In genomic region chr2:119384971-119385370, GRCh38 we compare ENCODE assay signal across 16 cellular contexts. TPM values are rescaled to one million over a fixed set of nuclear protein-coding genes. Genes with fewer than 3 reads are reported as not detected.
DNase-seq lines count a peak whose midpoint lies in the region; ATAC-seq, FAIRE-seq and TF ChIP-seq lines count a peak whose summit lies in the region.
"Had no signal": no experiment of that assay in that cellular context is flagged by ENCODE, and none has a peak within 500 bp of the region (broad histone marks: within the 10 kb centered on the region; RNA-seq: fewer than 3 reads in every experiment).

No MANE protein-coding gene starts in this region.

- no peak overlapping the region for H3K27ac ChIP-seq in SK-N-SH (ENCODE audit: low read depth in 2 of 2, low read length in 1 of 2)
- peak overlapping the region; percentile 70; the same call in 1 of the 2 replicates for H3K27ac ChIP-seq in C4-2B
- no peak overlapping the region for H3K27ac ChIP-seq in K562 (ENCODE audit: extremely low read depth, low read depth, low read length)
- H3K27ac ChIP-seq: A549 had no signal

- H4K20me1 ChIP-seq in SK-N-SH (ENCODE audit: insufficient read depth) (no peaks in the 10 kb centered on the region), K562 (replicated peaks; ENCODE audit: control insufficient read depth, insufficient read depth, low read length) (no peaks in the 10 kb centered on the region)

- no peaks in the 10 kb centered on the region for H3K9me3 ChIP-seq in SK-N-SH
- H3K9me3 ChIP-seq in K562 (replicated peaks; ENCODE audit: control insufficient read depth, insufficient read depth, low read depth, low read length): no peaks in the 10 kb centered on the region
- H3K9me3 ChIP-seq in MG63: no peaks in the 10 kb centered on the region
- H3K9me3 ChIP-seq: A549, BE2C, HAP-1 had no signal

- H3K9ac ChIP-seq in SK-N-SH: no peak overlapping the region
- no peak overlapping the region for H3K9ac ChIP-seq in K562 (ENCODE audit: insufficient read depth in 1 of 2, low read depth in 2 of 2, low read length in 2 of 2)

- H3K9me3 Mint-ChIP-seq in T-helper 2 cell treated with Interferon-gamma antibody and Interleukin-4, amounts not matched to agents 5 μg/mL and 100 μg/mL, for 36 hours: no peaks in the 10 kb centered on the region

- H3K9me1 ChIP-seq in K562 (ENCODE audit: control insufficient read depth, insufficient read depth, low read length): no peaks in the 10 kb centered on the region

- TF ChIP-seq RAD21 in SK-N-SH (IDR thresholded peaks at IDR 0.05; ENCODE audit: low read length): no peak
- TF ChIP-seq RAD21 in K562 (CRISPR knock-in tag; conservative IDR thresholded peaks at IDR 0.05 in 1 of 2, IDR thresholded peaks at IDR 0.05 in 1 of 2): no peak

- H3K4me2 ChIP-seq in SK-N-SH: no peak overlapping the region
- H3K4me2 ChIP-seq in K562 (ENCODE audit: insufficient read depth, low read length): no peak overlapping the region
- H3K4me2 ChIP-seq: A549 had no signal

- no peak for TF ChIP-seq POLR2A in K562 (conservative IDR thresholded peaks at IDR 0.05)

- H3K4me3 ChIP-seq in SK-N-SH (ENCODE audit: low read depth in 2 of 2, low read length in 1 of 2): no peak overlapping the region
- no peak overlapping the region for H3K4me3 ChIP-seq in K562
- H3K4me3 ChIP-seq in MG63: no peak overlapping the region
- H3K4me3 ChIP-seq: A549, HAP-1 had no signal

- ATAC-seq in SK-N-SH treated with all-trans-retinoic acid at 6 μM for 48 hours (no peak), K562 (no peak)
- ATAC-seq: A549 had no signal

- peaks cover 10% of the 10 kb centered on the region for H3K4me1 Mint-ChIP-seq in T-helper 2 cell treated with Interferon-gamma antibody and Interleukin-4, amounts not matched to agents 5 μg/mL and 100 μg/mL, for 36 hours (ENCODE audit: low read depth)

- H3K27ac Mint-ChIP-seq in T-helper 2 cell treated with Interferon-gamma antibody and Interleukin-4, amounts not matched to agents 5 μg/mL and 100 μg/mL, for 36 hours: no peak overlapping the region
- H3K27ac Mint-ChIP-seq: CD4-positive, CD25-positive, alpha-beta regulatory T cell had no signal

- BruUV-seq in K562 (replicated peaks; lab: Mats Ljungman, UMichigan): no TSS peak

- no peaks in the 10 kb centered on the region for H3K9me2 ChIP-seq in SK-N-SH

- peaks cover 24% of the 10 kb centered on the region for H3K27me3 Mint-ChIP-seq in T-helper 2 cell treated with Interferon-gamma antibody and Interleukin-4, amounts not matched to agents 5 μg/mL and 100 μg/mL, for 36 hours (ENCODE audit: low read depth)

- POLR2A ChIA-PET in SK-N-SH (lab: Yijun Ruan, JAX): no interaction called here
- POLR2A ChIA-PET in K562 (lab: Yijun Ruan, JAX): no interaction called here

- H3K4me1 ChIP-seq in SK-N-SH (ENCODE audit: control insufficient read depth in 1 of 2, insufficient read depth in 2 of 2, low read depth in 1 of 2, low read length in 1 of 2) (peaks cover 11 to 24% of the 10 kb centered on the region in 2 experiments; a peak in 2 of 4 replicates), K562 (replicated peaks in 1 of 2; ENCODE audit: control insufficient read depth in 2 of 2, insufficient read depth in 2 of 2, low read length in 2 of 2) (peaks cover 0 to 8% of the 10 kb centered on the region in 2 experiments; a peak in 3 of 5 replicates)
- H3K4me1 ChIP-seq: HAP-1 had no signal

- no peak overlapping the region for H3K4me3 Mint-ChIP-seq in T-helper 2 cell treated with Interferon-gamma antibody and Interleukin-4, amounts not matched to agents 5 μg/mL and 100 μg/mL, for 36 hours
- H3K4me3 Mint-ChIP-seq: CD4-positive, CD25-positive, alpha-beta regulatory T cell had no signal

- 20% methylated on average over 1 of the region's 4 CpGs for WGBS in SK-N-SH (ENCODE audit: low lambda C conversion rate)
- WGBS in K562 (ENCODE audit: insufficient coverage, low coverage, missing lambda C conversion rate): 3% methylated on average over 4 of the region's 4 CpGs

- H3K36me3 Mint-ChIP-seq in T-helper 2 cell treated with Interferon-gamma antibody and Interleukin-4, amounts not matched to agents 5 μg/mL and 100 μg/mL, for 36 hours (ENCODE audit: low read depth): no peaks in the 10 kb centered on the region
- H3K36me3 Mint-ChIP-seq: CD4-positive, CD25-positive, alpha-beta regulatory T cell had no signal

- H3K27me3 ChIP-seq in SK-N-SH (ENCODE audit: insufficient read depth): no peaks in the 10 kb centered on the region
- H3K27me3 ChIP-seq in K562 (ENCODE audit: control insufficient read depth in 2 of 2, insufficient read depth in 2 of 2, low read length in 2 of 2): peaks cover 4 to 15% of the 10 kb centered on the region in 2 experiments; a peak in 3 of 5 replicates
- no peaks in the 10 kb centered on the region for H3K27me3 ChIP-seq in MG63
- H3K27me3 ChIP-seq: BE2C had no signal

- no peaks in the 10 kb centered on the region for H3K36me3 ChIP-seq in SK-N-SH (replicated peaks in 1 of 2; ENCODE audit: control insufficient read depth in 1 of 2, insufficient read depth in 2 of 2, low read length in 1 of 2)
- H3K36me3 ChIP-seq in K562 (ENCODE audit: control insufficient read depth, insufficient read depth, low read length): no peaks in the 10 kb centered on the region
- no peaks in the 10 kb centered on the region for H3K36me3 ChIP-seq in MG63
- H3K36me3 ChIP-seq: BE2C, HAP-1 had no signal

- intact Hi-C loops in K562 (cut with micrococcal nuclease): loop anchor here (5.0 kb wide), 1 partner anchor 68 kb away; no protein-coding TSS in a partner anchor

- no peak for FAIRE-seq in K562 (lab: Jason Lieb, UNC)
- FAIRE-seq: A549, GM12892, H1 had no signal

- in situ Hi-C loops in K562 (cut with MboI): no loop called here

- no peak for TF ChIP-seq EP300 in SK-N-SH (IDR thresholded peaks at IDR 0.05; ENCODE audit: borderline replicate concordance in 1 of 2, low read depth in 1 of 2, low read length in 1 of 2)
- TF ChIP-seq EP300 in K562 (IDR thresholded peaks at IDR 0.05; ENCODE audit: low read length): no peak

- H3F3A ChIP-seq in SK-N-SH (replicated peaks; ENCODE audit: insufficient read depth): no peaks in the 10 kb centered on the region

- H2AFZ ChIP-seq in SK-N-SH (ENCODE audit: low read depth): no peak overlapping the region
- H2AFZ ChIP-seq in K562 (ENCODE audit: low read depth, low read length): no peak overlapping the region

- TF ChIP-seq CTCF in SK-N-SH (IDR thresholded peaks at IDR 0.05) (no peak), C4-2B (conservative IDR thresholded peaks at IDR 0.05) (no peak), K562 (IDR thresholded peaks at IDR 0.05 in 2 of 3, conservative IDR thresholded peaks at IDR 0.05 in 1 of 3; ENCODE audit: insufficient read depth in 2 of 3, low read depth in 1 of 3, low read length in 3 of 3) (no peak)

- DNase-seq in SK-N-SH (no peak), NCI-H2171 treated with DMSO at 0.1 percent for 48 hours (lab: John Stamatoyannopoulos, UW) (peak; percentile 93), K562 (ENCODE audit: extremely low read depth in 1 of 4, low spot score in 3 of 4) (no peak), MG63 (no peak)
- DNase-seq in T-helper 2 cell treated with Interferon-gamma antibody and Interleukin-4, amounts not matched to agents 5 μg/mL and 100 μg/mL, for 36 hours (ENCODE audit: low spot score): no peak
- DNase-seq: BE2C; CD4-positive, CD25-positive, alpha-beta regulatory T cell; DND-41; GDM1; IMR-90 had no signal

- H3K79me2 ChIP-seq in SK-N-SH (ENCODE audit: insufficient read depth): no peaks in the 10 kb centered on the region
- no peaks in the 10 kb centered on the region for H3K79me2 ChIP-seq in K562 (ENCODE audit: control insufficient read depth, insufficient read depth, low read length)

- CTCF ChIA-PET in SK-N-SH (lab: Yijun Ruan, JAX) (interaction anchor here (0.7 kb wide), 1 partner anchor 94 kb away, joined by 3 read pairs; no protein-coding TSS in a partner anchor), K562 (lab: Yijun Ruan, JAX; ENCODE audit: low intra/inter-chr PET ratio) (no interaction called here)

RNA-seq across cellular contexts. Expression of gene DBI, which starts 18.2 kb away (rescaled TPM):
- 150 and 180 TPM in 2 replicates for polyA plus RNA-seq in SK-N-SH (2012; rRNA removed)
- 213 TPM in 2 replicates for polyA plus RNA-seq in SK-N-SH (2012; cell fraction: cytosol; rRNA removed)
- polyA plus RNA-seq in SK-N-SH (2012; cell fraction: nucleus; rRNA removed): 25.2 and 42.7 TPM in 2 replicates
- 11.4 and 13.4 TPM in 2 replicates for total RNA-seq in K562 (2011; cell fraction: chromatin; rRNA removed; ENCODE audit: low replicate concordance)
- 17.2 and 21.8 TPM in 2 replicates for total RNA-seq in K562 (2011; cell fraction: nucleolus; rRNA removed)
- total RNA-seq in K562 (2011; cell fraction: nucleoplasm; rRNA removed): 17.8 and 26.2 TPM in 2 replicates
- total RNA-seq in K562 (2014; rRNA removed): 65.0 and 71.6 TPM in 2 replicates
- 195 and 198 TPM in 2 replicates for total RNA-seq in K562 (2014; rRNA removed; fragmentation: Illumina TruSeq; extraction: Trizol)
- total RNA-seq in K562 (2015; rRNA removed; fragmentation: Illumina TruSeq; extraction: Trizol): 230 and 236 TPM in 2 replicates
- total RNA-seq in K562 (2021): 52.4 and 55.8 TPM in 2 replicates
- 134 and 135 TPM in 2 replicates for polyA plus RNA-seq in K562 (2011; rRNA removed)
- polyA plus RNA-seq in K562 (2011; cell fraction: cytosol; rRNA removed): 42.1 and 73.6 TPM in 2 replicates
- polyA plus RNA-seq in K562 (2011; cell fraction: nucleus; rRNA removed): 21.9 and 37.3 TPM in 2 replicates
- polyA plus RNA-seq in K562 (2012): 85.6 and 165 TPM in 2 replicates
- 159 and 194 TPM in 2 replicates for polyA plus RNA-seq in K562 (2014; fragmentation: Illumina TruSeq; extraction: Trizol)
- 100 to 1,000 TPM; 406 to 443 TPM for polyA plus RNA-seq in K562 (2014; fragmentation: Nextera tagmentation; extraction: Ambion mirVana)
- polyA plus RNA-seq in K562 (2014; rRNA removed): 186 and 194 TPM in 2 replicates
- 36.8 and 42.2 TPM in 2 replicates for polyA minus RNA-seq in K562 (2011; rRNA and poly(A)+ RNA removed)
- 12.3 and 16.1 TPM in 2 replicates for polyA minus RNA-seq in K562 (2011; cell fraction: cytosol; rRNA and poly(A)+ RNA removed)
- 14.5 and 23.5 TPM in 2 replicates for polyA minus RNA-seq in K562 (2011; cell fraction: nucleus; rRNA and poly(A)+ RNA removed)
- total RNA-seq in MG63 (2014; rRNA removed; shearing (Covaris generic); ENCODE audit: low replicate concordance): 68.1 and 102 TPM in 2 replicates

RNA-seq across cellular contexts. Expression of gene C2orf76, which starts 18.3 kb away (rescaled TPM):
- polyA plus RNA-seq in SK-N-SH (2012; rRNA removed) (6.0 and 10.9 TPM in 2 replicates), K562 (2011; rRNA removed) (12.4 and 15.7 TPM in 2 replicates), K562 (2014; fragmentation: Illumina TruSeq; extraction: Trizol) (15.1 and 15.2 TPM in 2 replicates), K562 (2014; fragmentation: Nextera tagmentation; extraction: Ambion mirVana) (10 to 100 TPM; 26.1 to 26.2 TPM), K562 (2014; rRNA removed) (13.4 and 14.4 TPM in 2 replicates)
- 14.5 and 15.6 TPM in 2 replicates for polyA plus RNA-seq in SK-N-SH (2012; cell fraction: cytosol; rRNA removed)
- 3.0 and 3.4 TPM in 2 replicates for polyA plus RNA-seq in SK-N-SH (2012; cell fraction: nucleus; rRNA removed)
- total RNA-seq in K562 (2011; cell fraction: chromatin; rRNA removed; ENCODE audit: low replicate concordance): 4.1 and 6.2 TPM in 2 replicates
- 2.3 and 3.3 TPM in 2 replicates for total RNA-seq in K562 (2011; cell fraction: nucleolus; rRNA removed)
- total RNA-seq in K562 (2011; cell fraction: nucleoplasm; rRNA removed): 4.6 and 5.0 TPM in 2 replicates
- total RNA-seq in K562 (2014; rRNA removed) (4.8 and 8.9 TPM in 2 replicates), K562 (2014; rRNA removed; fragmentation: Illumina TruSeq; extraction: Trizol) (12.0 and 15.6 TPM in 2 replicates), K562 (2015; rRNA removed; fragmentation: Illumina TruSeq; extraction: Trizol) (11.7 and 14.5 TPM in 2 replicates), K562 (2021) (8.6 and 8.7 TPM in 2 replicates)
- 3.1 and 5.8 TPM in 2 replicates for polyA plus RNA-seq in K562 (2011; cell fraction: cytosol; rRNA removed)
- 6.5 and 8.1 TPM in 2 replicates for polyA plus RNA-seq in K562 (2011; cell fraction: nucleus; rRNA removed)
- polyA plus RNA-seq in K562 (2012): 6.5 and 19.3 TPM in 2 replicates
- 4.4 and 6.0 TPM in 2 replicates for polyA minus RNA-seq in K562 (2011; rRNA and poly(A)+ RNA removed)
- 1.4 and 3.0 TPM in 2 replicates for polyA minus RNA-seq in K562 (2011; cell fraction: cytosol; rRNA and poly(A)+ RNA removed)
- polyA minus RNA-seq in K562 (2011; cell fraction: nucleus; rRNA and poly(A)+ RNA removed): 3.0 and 4.1 TPM in 2 replicates
- total RNA-seq in MG63 (2014; rRNA removed; shearing (Covaris generic); ENCODE audit: low replicate concordance): 16.5 and 34.8 TPM in 2 replicates

RNA-seq across cellular contexts. Expression of gene TMEM37, which starts 46.7 kb away (rescaled TPM):
- polyA plus RNA-seq in SK-N-SH (2012; rRNA removed): 0.13 and 0.25 TPM in 2 replicates
- polyA plus RNA-seq in SK-N-SH (2012; cell fraction: cytosol; rRNA removed): 0.13 and 0.17 TPM in 2 replicates
- 0.07 and 0.19 TPM in 2 replicates for polyA plus RNA-seq in SK-N-SH (2012; cell fraction: nucleus; rRNA removed)
- total RNA-seq in K562 (2011; cell fraction: chromatin; rRNA removed; ENCODE audit: low replicate concordance): 0.46 TPM in 1 of 2 replicates, not detected in the other
- 0.39 and 0.50 TPM in 2 replicates for total RNA-seq in K562 (2011; cell fraction: nucleolus; rRNA removed)
- 0.44 and 0.84 TPM in 2 replicates for total RNA-seq in K562 (2011; cell fraction: nucleoplasm; rRNA removed)
- total RNA-seq in K562 (2014; rRNA removed): 0.14 and 0.16 TPM in 2 replicates
- total RNA-seq in K562 (2014; rRNA removed; fragmentation: Illumina TruSeq; extraction: Trizol): 0.16 TPM in 1 of 2 replicates, not detected in the other
- total RNA-seq in K562 (2015; rRNA removed; fragmentation: Illumina TruSeq; extraction: Trizol): 0.25 and 0.41 TPM in 2 replicates
- 0.44 and 0.49 TPM in 2 replicates for total RNA-seq in K562 (2021)
- 0.11 and 0.38 TPM in 2 replicates for polyA plus RNA-seq in K562 (2011; rRNA removed)
- polyA plus RNA-seq in K562 (2011; cell fraction: cytosol; rRNA removed): 0.21 and 0.91 TPM in 2 replicates
- 0.11 and 0.26 TPM in 2 replicates for polyA plus RNA-seq in K562 (2011; cell fraction: nucleus; rRNA removed)
- polyA plus RNA-seq in K562 (2012): 0.65 and 0.94 TPM in 2 replicates
- 0.35 and 0.61 TPM in 2 replicates for polyA plus RNA-seq in K562 (2014; fragmentation: Illumina TruSeq; extraction: Trizol)
- polyA plus RNA-seq in K562 (2014; fragmentation: Nextera tagmentation; extraction: Ambion mirVana): under 1 TPM; 0.03 to 0.10 TPM
- polyA plus RNA-seq in K562 (2014; rRNA removed): 0.26 and 0.64 TPM in 2 replicates
- 0.18 TPM in 1 of 2 replicates, not detected in the other for polyA minus RNA-seq in K562 (2011; rRNA and poly(A)+ RNA removed)
- not detected in 2 replicates for polyA minus RNA-seq in K562 (2011; cell fraction: cytosol; rRNA and poly(A)+ RNA removed)
- 0.54 TPM in 1 of 2 replicates, not detected in the other for polyA minus RNA-seq in K562 (2011; cell fraction: nucleus; rRNA and poly(A)+ RNA removed)
- total RNA-seq in MG63 (2014; rRNA removed; shearing (Covaris generic); ENCODE audit: low replicate concordance): 0.56 TPM in 1 of 2 replicates, not detected in the other
- total RNA-seq: CD4-positive, CD25-positive, alpha-beta regulatory T cell had no signal
